In the genomic region with DNA sequence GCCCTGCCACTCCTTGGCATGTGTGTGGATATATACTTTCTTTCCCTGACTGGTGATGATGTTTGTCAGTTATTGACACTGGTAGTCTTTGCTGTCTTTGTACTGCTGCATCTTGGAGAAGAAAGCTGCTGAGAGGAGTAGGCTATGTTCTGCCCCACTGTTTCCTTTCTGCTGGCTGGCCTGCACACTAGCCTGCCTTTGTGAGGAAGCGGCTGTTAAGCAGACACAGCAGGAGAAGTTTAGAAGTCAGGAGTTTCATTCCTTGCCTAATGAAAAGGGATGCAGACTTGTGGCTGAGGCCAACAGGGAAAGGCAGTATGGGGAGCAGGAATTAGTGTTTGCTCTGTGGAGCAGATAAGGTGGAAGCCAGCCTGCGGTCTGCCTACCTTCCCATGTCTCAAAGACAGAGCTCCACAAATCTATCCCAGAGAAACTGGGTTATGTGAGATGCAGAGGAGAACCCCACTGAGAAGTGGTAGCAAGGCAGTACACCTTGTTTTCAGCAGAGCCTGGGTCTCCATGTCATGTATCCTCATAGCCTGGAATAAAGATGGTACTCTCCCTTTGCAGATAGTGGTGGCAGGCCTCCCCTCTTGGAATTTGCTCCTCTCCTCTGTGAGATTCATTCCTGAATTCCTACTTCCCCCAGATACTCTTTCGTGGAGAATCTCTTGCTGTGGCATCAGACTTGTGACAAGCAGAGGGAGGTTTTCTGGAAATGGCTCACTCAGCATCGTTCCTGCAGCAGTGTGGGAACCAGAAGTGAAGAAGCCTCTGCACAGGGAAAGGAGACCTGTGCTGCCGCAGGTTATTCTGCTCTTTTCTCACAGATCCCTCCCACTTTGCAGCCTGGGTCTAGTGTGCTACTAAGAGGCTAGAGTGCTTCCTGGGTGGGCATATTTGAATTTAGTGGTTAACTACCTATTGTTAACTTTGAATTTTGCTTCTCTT, we compare ENCODE assay signal across 9 cellular contexts.
A peak's percentile ranks its signal among the peaks of the same experiment; 100 is the strongest.
DNase-seq lines count a peak whose midpoint lies in the region; ATAC-seq and TF ChIP-seq lines count a peak whose summit lies in the region.
"Had no signal": no experiment of that assay in that cellular context is flagged by ENCODE, and none has a peak within 500 bp of the region (broad histone marks: within the 10 kb centered on the region; RNA-seq: fewer than 3 reads in every experiment).

No MANE protein-coding gene starts in this region.

- no peaks in the 10 kb centered on the region for H3K36me3 ChIP-seq in parathyroid adenoma (ENCODE audit: control insufficient read depth, insufficient read depth, low read length)

- H3K36me3 Mint-ChIP-seq in activated CD4-positive, alpha-beta T cell treated with anti-CD3 and anti-CD28 coated beads for 36 hours (ENCODE audit: low read depth) = peaks cover 24% of the 10 kb centered on the region

- H3K27me3 ChIP-seq in parathyroid adenoma (ENCODE audit: control insufficient read depth, insufficient read depth, low read length) = no peaks in the 10 kb centered on the region

- H3K27me3 Mint-ChIP-seq in activated CD4-positive, alpha-beta T cell treated with anti-CD3 and anti-CD28 coated beads for 36 hours = no peaks in the 10 kb centered on the region

- ATAC-seq in GM19395 (IDR thresholded peaks at IDR 0.05; ENCODE audit: unreplicated experiment) = peak; percentile 52
- ATAC-seq in HG03442 (IDR thresholded peaks at IDR 0.05; ENCODE audit: unreplicated experiment) = peak; percentile 54
- no peak for ATAC-seq in activated CD4-positive, alpha-beta T cell treated with anti-CD3 and anti-CD28 coated beads for 36 hours

- DNase-seq in NCI-H345 treated with DMSO at 0.1 percent for 48 hours (lab: John Stamatoyannopoulos, UW; ENCODE audit: unreplicated experiment) = no peak
- DNase-seq in activated CD4-positive, alpha-beta T cell treated with anti-CD3 and anti-CD28 coated beads for 36 hours = no peak
- DNase-seq in NCI-H524 treated with DMSO at 0.1 percent for 48 hours (lab: John Stamatoyannopoulos, UW) = no peak
- DNase-seq: NCI-H1436 treated with DMSO at 0.1 percent for 48 hours, SIG-M5 had no signal

- H3K9me3 ChIP-seq in parathyroid adenoma (ENCODE audit: control insufficient read depth, low read length) = no peaks in the 10 kb centered on the region

- no peak overlapping the region for H2AFZ ChIP-seq in parathyroid adenoma

- TF ChIP-seq CTCF in parathyroid adenoma (IDR thresholded peaks at IDR 0.05) = no peak

- no peak overlapping the region for H3K4me3 ChIP-seq in parathyroid adenoma (ENCODE audit: low read depth, low read length)

- no peaks in the 10 kb centered on the region for H3K79me2 ChIP-seq in parathyroid adenoma

- no peak overlapping the region for H3K4me2 ChIP-seq in parathyroid adenoma (ENCODE audit: low read length)

- no peaks in the 10 kb centered on the region for H3K9me3 Mint-ChIP-seq in activated CD4-positive, alpha-beta T cell treated with anti-CD3 and anti-CD28 coated beads for 36 hours (ENCODE audit: low read depth)

- CTCF ChIA-PET in activated CD4-positive, alpha-beta T cell treated with anti-CD3 and anti-CD28 coated beads for 36 hours (lab: Charles Lee) = no interaction called here

- peaks cover 16% of the 10 kb centered on the region for H3K4me1 ChIP-seq in parathyroid adenoma

- H3K9ac ChIP-seq in parathyroid adenoma = no peak overlapping the region

- POLR2A ChIA-PET in activated CD4-positive, alpha-beta T cell treated with anti-CD3 and anti-CD28 coated beads for 36 hours (lab: Charles Lee) = no interaction called here

- H3K4me3 Mint-ChIP-seq in activated CD4-positive, alpha-beta T cell treated with anti-CD3 and anti-CD28 coated beads for 36 hours = no peak overlapping the region

- H3K27ac ChIP-seq in cingulate gyrus (ENCODE audit: low read depth, low read length) = peak overlapping the region; percentile 20
- peak overlapping the region; percentile 3 for H3K27ac ChIP-seq in parathyroid adenoma

- intact Hi-C loops in activated CD4-positive, alpha-beta T cell treated with anti-CD3 and anti-CD28 coated beads for 36 hours (cut with DNase I, micrococcal nuclease) = no loop called here

- peaks cover 39% of the 10 kb centered on the region for H3K4me1 Mint-ChIP-seq in activated CD4-positive, alpha-beta T cell treated with anti-CD3 and anti-CD28 coated beads for 36 hours

- no peak overlapping the region for H3K27ac Mint-ChIP-seq in activated CD4-positive, alpha-beta T cell treated with anti-CD3 and anti-CD28 coated beads for 36 hours
